In the genomic region with DNA sequence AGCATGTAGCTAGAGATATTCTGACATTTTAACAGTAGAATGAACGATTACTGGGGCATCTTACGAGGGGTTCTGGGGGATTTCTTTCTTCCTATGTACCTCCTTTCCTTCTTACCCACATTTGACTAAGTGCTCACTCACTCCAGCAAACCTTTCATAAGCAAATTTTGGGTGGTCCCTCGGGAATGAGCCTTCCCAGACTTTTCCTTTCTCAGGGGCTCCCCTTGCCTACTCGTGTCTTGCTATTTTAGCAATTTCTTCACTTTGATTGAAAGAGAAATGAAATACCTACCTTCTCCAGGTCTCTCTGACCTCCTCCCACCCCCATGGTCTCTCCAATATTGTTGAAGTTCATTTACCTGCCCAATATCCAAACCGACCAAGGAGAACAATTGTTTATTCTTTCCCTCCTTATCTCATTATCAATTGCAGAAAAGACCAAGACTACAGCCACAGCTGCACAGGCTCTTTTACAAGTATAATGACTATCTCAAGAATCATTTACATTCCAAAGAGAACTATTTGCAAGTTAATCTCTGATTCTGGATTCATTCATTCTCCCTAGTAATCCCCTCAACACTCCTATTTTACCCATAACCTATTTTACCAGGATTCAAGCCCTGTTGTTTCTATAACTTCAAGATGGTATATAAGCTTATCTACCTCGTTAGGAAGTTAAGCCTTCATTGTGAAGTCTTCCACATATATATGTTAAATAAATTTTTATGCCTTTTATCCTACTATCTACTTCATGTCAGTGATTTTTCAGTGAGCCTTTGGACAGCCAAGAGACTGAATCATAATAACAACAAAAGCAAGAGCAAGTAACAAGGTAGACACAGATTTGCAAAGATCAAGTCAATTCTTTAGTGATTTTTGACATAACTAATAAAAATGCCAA, we compare ENCODE assay signal across 17 cellular contexts.
A peak's percentile ranks its signal among the peaks of the same experiment; 100 is the strongest.
DNase-seq lines count a peak whose midpoint lies in the region; ATAC-seq and TF ChIP-seq lines count a peak whose summit lies in the region.
"Had no signal": no experiment of that assay in that cellular context is flagged by ENCODE, and none has a peak within 500 bp of the region (broad histone marks: within the 10 kb centered on the region; RNA-seq: fewer than 3 reads in every experiment).

No MANE protein-coding gene starts in this region.

- H3K4me3 Mint-ChIP-seq in WTC11: peak overlapping the region; percentile 50
- no peak overlapping the region for H3K4me3 Mint-ChIP-seq in activated CD8-positive, alpha-beta memory T cell treated with anti-CD3 and anti-CD28 coated beads, Interleukin-2, amount 10 ng/mL, durations not matched to agents 7 days and 5 days
- H3K4me3 Mint-ChIP-seq: CD4-positive, alpha-beta memory T cell had no signal

- H3K36me3 ChIP-seq in iPS-15b (ENCODE audit: control insufficient read depth, insufficient read depth, low read length): no peaks in the 10 kb centered on the region
- H3K36me3 ChIP-seq: BE2C had no signal

- peaks cover 60% of the 10 kb centered on the region for H3K9me3 Mint-ChIP-seq in WTC11
- peaks cover 2% of the 10 kb centered on the region for H3K9me3 Mint-ChIP-seq in activated CD8-positive, alpha-beta memory T cell treated with anti-CD3 and anti-CD28 coated beads, Interleukin-2, amount 10 ng/mL, durations not matched to agents 7 days and 5 days (ENCODE audit: low read depth)

- peaks cover 3% of the 10 kb centered on the region for H3K9me3 ChIP-seq in iPS-15b (ENCODE audit: control insufficient read depth, insufficient read depth, low read length)
- H3K9me3 ChIP-seq: BE2C had no signal

- H3K27me3 ChIP-seq in iPS-15b (ENCODE audit: control insufficient read depth, insufficient read depth, low read length): no peaks in the 10 kb centered on the region
- H3K27me3 ChIP-seq: BE2C had no signal

- POLR2A ChIA-PET in WTC11 (lab: Charles Lee): no interaction called here

- CTCF ChIA-PET in WTC11 (lab: Charles Lee): no interaction called here
- CTCF ChIA-PET in activated CD8-positive, alpha-beta memory T cell treated with anti-CD3 and anti-CD28 coated beads, Interleukin-2, amount 10 ng/mL, durations not matched to agents 7 days and 5 days (lab: Charles Lee): no interaction called here

- H3K4me3 ChIP-seq in iPS-15b (ENCODE audit: low read depth, low read length): peak overlapping the region; percentile 1

- TF ChIP-seq CTCF in WTC11 (IDR thresholded peaks at IDR 0.05): no peak

- H3K9ac ChIP-seq in iPS-15b (ENCODE audit: low read depth, low read length): no peak overlapping the region

- no peaks in the 10 kb centered on the region for H3K27me3 Mint-ChIP-seq in WTC11 (ENCODE audit: low read depth)
- H3K27me3 Mint-ChIP-seq in activated CD8-positive, alpha-beta memory T cell treated with anti-CD3 and anti-CD28 coated beads, Interleukin-2, amount 10 ng/mL, durations not matched to agents 7 days and 5 days: no peaks in the 10 kb centered on the region
- H3K27me3 Mint-ChIP-seq: CD4-positive, alpha-beta memory T cell had no signal

- H3K4me1 ChIP-seq in iPS-15b (ENCODE audit: control insufficient read depth, insufficient read depth, low read length): peaks cover 20% of the 10 kb centered on the region
- H3K4me1 ChIP-seq: BE2C had no signal

- peak; percentile 14 for DNase-seq in HT-29 (ENCODE audit: low spot score)
- peak; percentile 13 for DNase-seq in WTC11 (ENCODE audit: low spot score)
- no peak for DNase-seq in activated CD8-positive, alpha-beta memory T cell treated with anti-CD3 and anti-CD28 coated beads, Interleukin-2, amount 10 ng/mL, durations not matched to agents 7 days and 5 days
- DNase-seq in NCI-H1092 (lab: John Stamatoyannopoulos, UW): no peak
- DNase-seq in C1 segment of cervical spinal cord (lab: John Stamatoyannopoulos, UW): no peak
- DNase-seq: BE2C; CD4-positive, alpha-beta memory T cell; DMS79; GOT3; MV-4-11; NCI-H1417 treated with DMSO at 0.1 percent for 48 hours; NCI-H2029; NCI-H2171; NCI-H446; SW 1271 had no signal

- peaks cover 63% of the 10 kb centered on the region for H3K36me3 Mint-ChIP-seq in WTC11
- H3K36me3 Mint-ChIP-seq in activated CD8-positive, alpha-beta memory T cell treated with anti-CD3 and anti-CD28 coated beads, Interleukin-2, amount 10 ng/mL, durations not matched to agents 7 days and 5 days: no peaks in the 10 kb centered on the region
- H3K36me3 Mint-ChIP-seq: CD4-positive, alpha-beta memory T cell had no signal

- H3K4me1 Mint-ChIP-seq in WTC11: peaks cover 45% of the 10 kb centered on the region
- H3K4me1 Mint-ChIP-seq in activated CD8-positive, alpha-beta memory T cell treated with anti-CD3 and anti-CD28 coated beads, Interleukin-2, amount 10 ng/mL, durations not matched to agents 7 days and 5 days: no peaks in the 10 kb centered on the region
- H3K4me1 Mint-ChIP-seq: CD4-positive, alpha-beta memory T cell had no signal

- ATAC-seq in WTC11 (peak; percentile 81), GM18909 (IDR thresholded peaks at IDR 0.05; ENCODE audit: poor library complexity, unreplicated experiment) (no peak)
- no peak for ATAC-seq in activated CD8-positive, alpha-beta memory T cell treated with anti-CD3 and anti-CD28 coated beads, Interleukin-2, amount 10 ng/mL, durations not matched to agents 7 days and 5 days

- peak overlapping the region; percentile 99 for H3K27ac Mint-ChIP-seq in WTC11
- no peak overlapping the region for H3K27ac Mint-ChIP-seq in activated CD8-positive, alpha-beta memory T cell treated with anti-CD3 and anti-CD28 coated beads, Interleukin-2, amount 10 ng/mL, durations not matched to agents 7 days and 5 days

TF ChIP-seq in WTC11, 78 proteins besides CTCF, POLR2A, EP300 and RAD21:
- no peak for TF ChIP-seq ATF3 (CRISPR knock-in tag; conservative IDR thresholded peaks at IDR 0.05)
- no peak for TF ChIP-seq ZNF138 (CRISPR knock-in tag; conservative IDR thresholded peaks at IDR 0.05)
- TF ChIP-seq OVOL2 (CRISPR knock-in tag; IDR thresholded peaks at IDR 0.05; ENCODE audit: borderline replicate concordance): no peak
- no peak for TF ChIP-seq TP53 (CRISPR knock-in tag; IDR thresholded peaks at IDR 0.05)
- TF ChIP-seq USF2 (CRISPR knock-in tag; IDR thresholded peaks at IDR 0.05): no peak
- TF ChIP-seq, protein P1, sequence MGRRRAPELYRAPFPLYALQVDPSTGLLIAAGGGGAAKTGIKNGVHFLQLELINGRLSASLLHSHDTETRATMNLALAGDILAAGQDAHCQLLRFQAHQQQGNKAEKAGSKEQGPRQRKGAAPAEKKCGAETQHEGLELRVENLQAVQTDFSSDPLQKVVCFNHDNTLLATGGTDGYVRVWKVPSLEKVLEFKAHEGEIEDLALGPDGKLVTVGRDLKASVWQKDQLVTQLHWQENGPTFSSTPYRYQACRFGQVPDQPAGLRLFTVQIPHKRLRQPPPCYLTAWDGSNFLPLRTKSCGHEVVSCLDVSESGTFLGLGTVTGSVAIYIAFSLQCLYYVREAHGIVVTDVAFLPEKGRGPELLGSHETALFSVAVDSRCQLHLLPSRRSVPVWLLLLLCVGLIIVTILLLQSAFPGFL (CRISPR knock-in tag; IDR thresholded peaks at IDR 0.05; ENCODE audit: borderline replicate concordance): no peak
- TF ChIP-seq, protein P2, sequence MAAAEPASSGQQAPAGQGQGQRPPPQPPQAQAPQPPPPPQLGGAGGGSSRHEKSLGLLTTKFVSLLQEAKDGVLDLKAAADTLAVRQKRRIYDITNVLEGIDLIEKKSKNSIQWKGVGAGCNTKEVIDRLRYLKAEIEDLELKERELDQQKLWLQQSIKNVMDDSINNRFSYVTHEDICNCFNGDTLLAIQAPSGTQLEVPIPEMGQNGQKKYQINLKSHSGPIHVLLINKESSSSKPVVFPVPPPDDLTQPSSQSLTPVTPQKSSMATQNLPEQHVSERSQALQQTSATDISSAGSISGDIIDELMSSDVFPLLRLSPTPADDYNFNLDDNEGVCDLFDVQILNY (CRISPR knock-in tag; IDR thresholded peaks at IDR 0.05): no peak
- TF ChIP-seq SMAD3 (CRISPR knock-in tag; IDR thresholded peaks at IDR 0.05; ENCODE audit: borderline replicate concordance): no peak
- TF ChIP-seq ZNF423 (CRISPR knock-in tag; IDR thresholded peaks at IDR 0.05): no peak

Comparison
In these comparisons a context has a peak if more than half of its experiments do, and no peak if none do; other contexts are left out.
1. DNase-seq: peak in HT-29 (single experiment) and WTC11 (single experiment); none in activated CD8-positive, alpha-beta memory T cell treated with anti-CD3 and anti-CD28 coated beads, Interleukin-2, amount 10 ng/mL, durations not matched to agents 7 days and 5 days (single experiment), NCI-H1092 (single experiment) and C1 segment of cervical spinal cord (0 of 14).